ENCODE assay signal across 16 cellular contexts in genomic region chr1:209900734-209901133, GRCh38. TPM values are rescaled to one million over a fixed set of nuclear protein-coding genes. Genes with fewer than 3 reads are reported as not detected.
DNase-seq lines count a peak whose midpoint lies in the region; ATAC-seq, FAIRE-seq and TF ChIP-seq lines count a peak whose summit lies in the region.
"Had no signal": no experiment of that assay in that cellular context is flagged by ENCODE, and none has a peak within 500 bp of the region (broad histone marks: within the 10 kb centered on the region; RNA-seq: fewer than 3 reads in every experiment).

No MANE protein-coding gene starts in this region.

- no peak for FAIRE-seq in small intestine (lab: Jason Lieb, UNC)
- FAIRE-seq: GM12878 had no signal

- no peaks in the 10 kb centered on the region for H3K27me3 ChIP-seq in AG04450 (ENCODE audit: control insufficient read depth, insufficient read depth, low read length)
- no peaks in the 10 kb centered on the region for H3K27me3 ChIP-seq in foreskin keratinocyte
- no peaks in the 10 kb centered on the region for H3K27me3 ChIP-seq in small intestine (ENCODE audit: control insufficient read depth in 2 of 2, insufficient read depth in 2 of 2, low read length in 2 of 2)
- no peaks in the 10 kb centered on the region for H3K27me3 ChIP-seq in A673 (replicated peaks; ENCODE audit: insufficient read depth, low read depth, low read length, poor library complexity)
- H3K27me3 ChIP-seq in endodermal cell (ENCODE audit: control insufficient read depth, insufficient read depth, low read length, poor library complexity, severe bottlenecking): no peaks in the 10 kb centered on the region
- H3K27me3 ChIP-seq: ovary had no signal

- peak; percentile 84 for ATAC-seq in foreskin keratinocyte

- WGBS in small intestine, 3 donors: 92 to 98% (median 93%) methylated on average over 1 of the region's 1 CpG
- 95% methylated on average over 1 of the region's 1 CpG; no CpG with 5 or more reads in 1 of the 2 experiments for WGBS in endodermal cell (ENCODE audit: insufficient coverage in 1 of 2, insufficient read length in 1 of 2), 2 experiments

- BruUV-seq in A673 (replicated peaks; lab: Mats Ljungman, UMichigan): no TSS peak

- TF ChIP-seq CTCF in AG04450 (IDR thresholded peaks at IDR 0.05; ENCODE audit: low read depth, low read length) (no peak), HFFc6 (IDR thresholded peaks at IDR 0.05) (no peak), foreskin keratinocyte (conservative IDR thresholded peaks at IDR 0.05) (no peak), A673 (conservative IDR thresholded peaks at IDR 0.05; ENCODE audit: low read depth, low read length) (no peak), endodermal cell (conservative IDR thresholded peaks at IDR 0.05) (no peak)

- no peaks in the 10 kb centered on the region for H3K9me3 Mint-ChIP-seq in HFFc6
- no peaks in the 10 kb centered on the region for H3K9me3 Mint-ChIP-seq in endodermal cell
- H3K9me3 Mint-ChIP-seq: activated B cell treated with CpG ODN at 0.5 μM for 24 hours; activated naive CD4-positive, alpha-beta T cell treated with anti-CD3 and anti-CD28 coated beads, Interleukin-2, amount 50 U/mL, for 24 hours had no signal

- no peaks in the 10 kb centered on the region for H3K36me3 ChIP-seq in small intestine (ENCODE audit: control insufficient read depth in 2 of 2, insufficient read depth in 2 of 2, low read length in 2 of 2)
- no peaks in the 10 kb centered on the region for H3K36me3 ChIP-seq in A673 (ENCODE audit: insufficient read depth, low read length, poor library complexity, severe bottlenecking)
- H3K36me3 ChIP-seq in endodermal cell (ENCODE audit: control insufficient read depth, insufficient read depth, low read length): no peaks in the 10 kb centered on the region
- H3K36me3 ChIP-seq: ovary, thoracic aorta had no signal

- CTCF ChIA-PET in AG04450 (lab: Charles Lee): interaction anchor here (1.0 to 1.5 kb wide), 3 partner anchors 26 to 89 kb away, joined by 3 read pairs; no protein-coding TSS in a partner anchor
- CTCF ChIA-PET in A673 (lab: Charles Lee): interaction anchor here (1.2 to 1.5 kb wide), 3 partner anchors 9 to 89 kb away, joined by 3 to 4 read pairs (median 3); no protein-coding TSS in a partner anchor

- H3K4me3 Mint-ChIP-seq in HFFc6: peak overlapping the region; percentile 49
- no peak overlapping the region for H3K4me3 Mint-ChIP-seq in endodermal cell
- H3K4me3 Mint-ChIP-seq: activated B cell treated with CpG ODN at 0.5 μM for 24 hours; activated naive CD4-positive, alpha-beta T cell treated with anti-CD3 and anti-CD28 coated beads, Interleukin-2, amount 50 U/mL, for 24 hours had no signal

- intact Hi-C loops in A673 (cut with micrococcal nuclease; ENCODE audit: unreplicated experiment): no loop called here

- H3K27ac ChIP-seq in AG04450 (ENCODE audit: low read depth, low read length) (peak overlapping the region; percentile 32), foreskin keratinocyte (peak overlapping the region; percentile 98), small intestine (ENCODE audit: low read depth in 1 of 2, low read length in 1 of 2) (no peak overlapping the region), A673 (ENCODE audit: low read depth, low read length, poor library complexity, severe bottlenecking) (no peak overlapping the region), endodermal cell (ENCODE audit: low read depth, low read length) (no peak overlapping the region)
- H3K27ac ChIP-seq: ovary, thoracic aorta had no signal

- H3K9me3 ChIP-seq in AG04450 (ENCODE audit: control insufficient read depth, insufficient read depth, low read length): no peaks in the 10 kb centered on the region; the same call in 1 of the 2 replicates
- no peaks in the 10 kb centered on the region for H3K9me3 ChIP-seq in small intestine (ENCODE audit: control insufficient read depth, low read depth)
- peaks cover 4% of the 10 kb centered on the region for H3K9me3 ChIP-seq in A673 (ENCODE audit: low read depth, low read length, poor library complexity, severe bottlenecking)
- no peaks in the 10 kb centered on the region for H3K9me3 ChIP-seq in endodermal cell (ENCODE audit: control insufficient read depth, low read length)
- H3K9me3 ChIP-seq: ovary, thoracic aorta had no signal

- DNase-seq in AG04450 (ENCODE audit: low read depth, low spot score): no peak
- DNase-seq in HFFc6: peak; percentile 80
- DNase-seq in SW480 (ENCODE audit: low spot score): peak; percentile 19
- peak; percentile 76 to 90 for DNase-seq in foreskin keratinocyte
- no peak for DNase-seq in small intestine
- no peak for DNase-seq in A673 (ENCODE audit: low spot score)
- no peak for DNase-seq in endodermal cell
- DNase-seq in NCI-H1092 (lab: John Stamatoyannopoulos, UW): no peak
- DNase-seq: activated B cell treated with CpG ODN at 0.5 μM for 24 hours; cerebellar nuclear complex; ovary; stimulated activated CD4-positive, alpha-beta T cell treated with anti-CD3 and anti-CD28 coated beads, Interleukin-12 subunit alpha, Interleukin-12 subunit beta, amount 100 ng/mL, for 4 hours had no signal

- H3K9ac ChIP-seq in endodermal cell (ENCODE audit: extremely low read depth, low read length, poor library complexity, severe bottlenecking): no peak overlapping the region

- no peak overlapping the region for H3K4me3 ChIP-seq in AG04450 (ENCODE audit: low read depth, low read length)
- H3K4me3 ChIP-seq in small intestine (ENCODE audit: low read depth in 1 of 2, low read length in 2 of 2): no peak overlapping the region
- no peak overlapping the region for H3K4me3 ChIP-seq in A673 (ENCODE audit: low read depth, low read length, poor library complexity, severe bottlenecking)
- H3K4me3 ChIP-seq in endodermal cell (ENCODE audit: low read length): no peak overlapping the region
- H3K4me3 ChIP-seq: GM12878, ovary, thoracic aorta had no signal

- peak overlapping the region; percentile 82 for H3K27ac Mint-ChIP-seq in HFFc6
- H3K27ac Mint-ChIP-seq in endodermal cell: no peak overlapping the region
- H3K27ac Mint-ChIP-seq: activated B cell treated with CpG ODN at 0.5 μM for 24 hours; activated naive CD4-positive, alpha-beta T cell treated with anti-CD3 and anti-CD28 coated beads, Interleukin-2, amount 50 U/mL, for 24 hours had no signal

- POLR2A ChIA-PET in AG04450 (lab: Yijun Ruan, JAX) (no interaction called here), A673 (lab: Charles Lee; ENCODE audit: low non-redundant PET) (no interaction called here)

- no peaks in the 10 kb centered on the region for H3K36me3 Mint-ChIP-seq in HFFc6 (ENCODE audit: low read depth)
- no peaks in the 10 kb centered on the region for H3K36me3 Mint-ChIP-seq in endodermal cell (ENCODE audit: low read depth)
- H3K36me3 Mint-ChIP-seq: activated naive CD4-positive, alpha-beta T cell treated with anti-CD3 and anti-CD28 coated beads, Interleukin-2, amount 50 U/mL, for 24 hours had no signal

- H3K27me3 Mint-ChIP-seq in HFFc6 (ENCODE audit: insufficient read depth) (peaks cover 2% of the 10 kb centered on the region), endodermal cell (ENCODE audit: insufficient read depth) (no peaks in the 10 kb centered on the region)
- H3K27me3 Mint-ChIP-seq: activated B cell treated with CpG ODN at 0.5 μM for 24 hours; activated naive CD4-positive, alpha-beta T cell treated with anti-CD3 and anti-CD28 coated beads, Interleukin-2, amount 50 U/mL, for 24 hours had no signal

- H3K4me1 Mint-ChIP-seq in HFFc6 (ENCODE audit: low read depth) (peaks cover 47% of the 10 kb centered on the region), endodermal cell (peaks cover 6% of the 10 kb centered on the region)
- H3K4me1 Mint-ChIP-seq: activated B cell treated with CpG ODN at 0.5 μM for 24 hours had no signal

- peaks cover 32% of the 10 kb centered on the region for H3K4me1 ChIP-seq in foreskin keratinocyte
- no peaks in the 10 kb centered on the region for H3K4me1 ChIP-seq in small intestine (ENCODE audit: control insufficient read depth in 2 of 2, insufficient read depth in 1 of 2, low read depth in 1 of 2, low read length in 1 of 2)
- H3K4me1 ChIP-seq in A673 (ENCODE audit: insufficient read depth, low read length, poor library complexity, severe bottlenecking): peaks cover 20% of the 10 kb centered on the region
- peaks cover 4% of the 10 kb centered on the region for H3K4me1 ChIP-seq in endodermal cell (ENCODE audit: control insufficient read depth, insufficient read depth, low read length)

RNA-seq across cellular contexts. Expression of gene SYT14, which starts 37.3 kb away (rescaled TPM):
- polyA plus RNA-seq in AG04450 (2011; rRNA removed) (3.7 and 4.8 TPM in 2 replicates), foreskin keratinocyte (0.48 and 0.97 TPM in 2 replicates), small intestine (under 1 TPM in 1 of 3 donors, not detected in 2; 0.13 TPM)
- polyA minus RNA-seq in AG04450 (2011; rRNA and poly(A)+ RNA removed): 7.6 and 12.7 TPM in 2 replicates
- total RNA-seq in HFFc6 (2021; fragmentation: NEBNext Ultra II Directional; extraction: Animal tissue kit (Norgen Biotek cat#: 25700)): 10 to 100 TPM in 1 of 6 experiments, 1 to 10 TPM in 5; 7.6 to 10.6 (median 8.5) TPM
- total RNA-seq in foreskin keratinocyte (4.1 and 7.1 TPM in 2 replicates), A673 (2021) (18.2 and 22.4 TPM in 2 replicates), endodermal cell (1 to 10 TPM; 6.2 to 7.1 TPM)
- 2.2 TPM for polyA plus RNA-seq in endodermal cell (2013, experiment 1 of 2)
- polyA plus RNA-seq in endodermal cell (2013, experiment 2 of 2): 1.7 TPM
- total RNA-seq: activated B cell treated with CpG ODN at 0.5 μM for 24 hours, GM12878, mesenteric fat pad, thoracic aorta had no signal

Comparison
In these comparisons a context has a peak if more than half of its experiments do, and no peak if none do; other contexts are left out.
1. DNase-seq: peak in HFFc6 (single experiment), SW480 (single experiment) and foreskin keratinocyte (2 of 2); none in AG04450 (single experiment), small intestine (single experiment), A673 (single experiment), endodermal cell (single experiment) and NCI-H1092 (single experiment).
2. H3K27ac ChIP-seq: peak in AG04450 (single experiment) and foreskin keratinocyte (single experiment); none in small intestine (0 of 2), A673 (single experiment) and endodermal cell (single experiment).